24 cellular contexts compared by ENCODE assay signal in the genomic region with DNA sequence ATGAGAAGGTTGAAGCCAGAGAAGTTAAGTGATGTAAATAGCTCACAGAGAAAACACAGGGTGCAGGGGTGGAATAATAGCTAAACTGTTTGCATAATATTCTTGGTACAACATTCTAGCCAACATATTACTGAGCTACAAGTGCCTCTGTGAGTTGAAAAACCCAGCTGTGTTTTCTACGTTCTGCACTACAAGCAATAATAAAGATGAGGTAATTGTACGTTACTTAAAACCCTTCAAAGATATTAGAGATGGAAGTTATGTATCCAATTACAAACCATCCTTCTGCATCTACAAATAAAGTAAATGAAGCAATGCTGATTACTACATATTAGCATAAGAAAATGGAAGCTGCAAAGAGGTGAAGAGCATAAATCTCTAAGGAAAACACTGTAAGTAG.
DNase-seq lines count a peak whose midpoint lies in the region; ATAC-seq lines count a peak whose summit lies in the region.
"Had no signal": no experiment of that assay in that cellular context is flagged by ENCODE, and none has a peak within 500 bp of the region (broad histone marks: within the 10 kb centered on the region; RNA-seq: fewer than 3 reads in every experiment).

No MANE protein-coding gene starts in this region.

- H3K36me3 Mint-ChIP-seq in naive thymus-derived CD8-positive, alpha-beta T cell, result peaks cover 0 to 49% (median 45%) of the 10 kb centered on the region in 3 donors

- DNase-seq in COR-L47 (lab: John Stamatoyannopoulos, UW), result peak; percentile 5
- peak; percentile 48 for DNase-seq in DMS79 treated with DMSO at 0.1 percent for 48 hours (lab: John Stamatoyannopoulos, UW)
- DNase-seq in NCI-H1417 treated with DMSO at 0.1 percent for 48 hours (lab: John Stamatoyannopoulos, UW), result peak; percentile 58
- DNase-seq in NCI-H748 treated with DMSO at 0.1 percent for 48 hours (lab: John Stamatoyannopoulos, UW), result peak; percentile 19
- DNase-seq in naive thymus-derived CD8-positive, alpha-beta T cell, result no peak
- DNase-seq in amygdala (lab: John Stamatoyannopoulos, UW), result no peak
- DNase-seq: BE2C; Calu3; CD8-positive, alpha-beta memory T cell; IMR-90; KG1; MG63; NCI-H1436; NCI-H446; NCI-H526 treated with DMSO at 0.1 percent for 48 hours; PC-9; SJCRH30; T-helper 17 cell; T1000 had no signal

- no peaks in the 10 kb centered on the region for H3K27me3 Mint-ChIP-seq in naive thymus-derived CD8-positive, alpha-beta T cell
- H3K27me3 Mint-ChIP-seq: CD8-positive, alpha-beta memory T cell; T-helper 17 cell had no signal

- POLR2A ChIA-PET in naive thymus-derived CD8-positive, alpha-beta T cell (lab: Charles Lee), result no interaction called here

- ATAC-seq in naive thymus-derived CD8-positive, alpha-beta T cell, result no peak
- no peak for ATAC-seq in HG03520 (IDR thresholded peaks at IDR 0.05; ENCODE audit: unreplicated experiment)
- ATAC-seq: GM23338, Right ventricle myocardium inferior, SK-N-SH treated with all-trans-retinoic acid at 6 μM for 48 hours, T-helper 17 cell had no signal

- no peak overlapping the region for H3K27ac Mint-ChIP-seq in naive thymus-derived CD8-positive, alpha-beta T cell
- H3K27ac Mint-ChIP-seq: CD14-positive monocyte; CD8-positive, alpha-beta memory T cell; GM23338; T-helper 17 cell had no signal

- H3K4me1 Mint-ChIP-seq in naive thymus-derived CD8-positive, alpha-beta T cell, result peaks cover 0 to 9% (median 4%) of the 10 kb centered on the region in 4 donors
- H3K4me1 Mint-ChIP-seq: CD8-positive, alpha-beta memory T cell had no signal

- H3K4me3 Mint-ChIP-seq in naive thymus-derived CD8-positive, alpha-beta T cell, result no peak overlapping the region
- H3K4me3 Mint-ChIP-seq: CD14-positive monocyte; CD8-positive, alpha-beta memory T cell; GM23338; T-helper 17 cell had no signal

- no peaks in the 10 kb centered on the region for H3K9me3 Mint-ChIP-seq in naive thymus-derived CD8-positive, alpha-beta T cell
- H3K9me3 Mint-ChIP-seq: CD14-positive monocyte; CD8-positive, alpha-beta memory T cell; GM23338 had no signal

Comparison
In these comparisons a context has a peak if more than half of its experiments do, and no peak if none do; other contexts are left out.
1. DNase-seq: peak in COR-L47 (single experiment), DMS79 treated with DMSO at 0.1 percent for 48 hours (single experiment), NCI-H1417 treated with DMSO at 0.1 percent for 48 hours (single experiment) and NCI-H748 treated with DMSO at 0.1 percent for 48 hours (single experiment); none in naive thymus-derived CD8-positive, alpha-beta T cell (0 of 10) and amygdala (0 of 56).